1 cellular context compared by ENCODE assay signal in the genomic region with DNA sequence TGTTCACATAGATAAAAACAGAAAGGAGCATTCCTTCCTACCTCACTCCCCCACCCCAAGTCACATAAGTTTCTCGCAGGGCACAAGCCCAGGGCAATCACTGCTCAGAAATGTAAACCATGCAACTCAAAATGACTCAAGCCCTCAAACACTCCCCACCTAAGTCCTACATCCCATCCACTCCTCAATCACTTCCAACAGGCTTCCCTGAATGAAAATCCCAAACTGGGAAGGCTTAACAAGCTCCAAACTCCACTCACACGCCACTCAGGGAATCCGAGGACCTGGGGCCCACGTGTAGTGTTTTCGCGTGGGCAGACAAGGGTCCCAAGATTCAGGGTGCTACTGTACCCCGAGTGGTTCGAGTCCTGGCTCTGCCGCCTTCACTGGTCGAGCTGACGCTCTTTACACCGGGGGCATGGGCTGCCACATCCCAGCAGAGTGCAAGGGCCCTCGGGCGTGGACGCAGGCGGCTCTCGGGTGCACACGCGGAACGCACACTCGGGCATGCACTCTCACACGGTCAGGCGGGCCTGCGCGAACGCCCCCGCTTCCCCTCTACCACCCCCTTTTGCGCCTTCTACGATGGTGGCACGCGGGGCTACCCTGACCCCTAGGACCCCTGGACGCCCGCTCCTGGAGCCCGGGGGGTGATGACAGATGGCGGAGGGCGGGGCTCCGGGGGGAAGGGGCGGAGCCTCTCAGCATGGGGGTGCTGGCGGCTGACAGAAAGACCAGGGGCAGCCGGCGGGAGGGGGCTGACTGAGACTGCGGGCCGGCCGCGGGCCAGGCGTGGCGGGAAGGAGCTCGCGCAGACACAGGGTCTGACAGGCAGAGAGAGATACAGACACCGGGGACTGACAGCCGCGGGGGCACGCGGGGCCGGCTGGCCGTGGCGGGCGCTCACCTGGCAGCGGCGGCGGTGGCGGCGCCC.
TF ChIP-seq lines count a peak whose summit lies in the region.

No MANE protein-coding gene starts in this region.

TF ChIP-seq in HepG2, 621 proteins besides CTCF, POLR2A, EP300 and RAD21 (continued from another document and continues in another):
- TF ChIP-seq ZBTB21 (CRISPR knock-in tag; IDR thresholded peaks at IDR 0.05) (no peak), ZNF562 (CRISPR knock-in tag; IDR thresholded peaks at IDR 0.05; ENCODE audit: borderline replicate concordance) (no peak), ZNF558 (CRISPR knock-in tag; IDR thresholded peaks at IDR 0.05; ENCODE audit: borderline replicate concordance) (peak; percentile 93; the same call in 1 of the 2 replicates), ZNF766 (CRISPR knock-in tag; IDR thresholded peaks at IDR 0.05; ENCODE audit: borderline replicate concordance) (no peak; the same call in 1 of the 2 replicates), ZNF121 (CRISPR knock-in tag; IDR thresholded peaks at IDR 0.05) (0 out of 2 replicates have a peak, but pooled peaks have one; percentile 15), RFXAP (CRISPR knock-in tag; IDR thresholded peaks at IDR 0.05; ENCODE audit: borderline replicate concordance) (peak; percentile 78; the same call in 1 of the 2 replicates), POLR2AphosphoS2 (IDR thresholded peaks at IDR 0.05; ENCODE audit: low read depth, low read length) (no peak), NCOA2 (CRISPR knock-in tag; IDR thresholded peaks at IDR 0.05) (no peak; the same call in 1 of the 2 replicates), BHLHE40 (IDR thresholded peaks at IDR 0.05; ENCODE audit: low read length) (0 out of 2 replicates have a peak, but pooled peaks have one; percentile 33), ZNF782 (CRISPR knock-in tag; IDR thresholded peaks at IDR 0.05; ENCODE audit: borderline replicate concordance) (no peak; the same call in 1 of the 2 replicates), MXD3 (CRISPR knock-in tag; IDR thresholded peaks at IDR 0.05) (peak; percentile 93), LCORL (IDR thresholded peaks at IDR 0.05) (no peak), LCORL (CRISPR knock-in tag; IDR thresholded peaks at IDR 0.05) (peak; percentile 73), RBFOX2 (IDR thresholded peaks at IDR 0.05; ENCODE audit: low read depth, low read length) (peak; percentile 61), ZNF672 (CRISPR knock-in tag; IDR thresholded peaks at IDR 0.05) (peak; percentile 90; the same call in 1 of the 2 replicates), ZFP36 (IDR thresholded peaks at IDR 0.05; ENCODE audit: borderline replicate concordance, low read depth, low read length, partially characterized antibody) (peak; percentile 13), ZMYM4 (CRISPR knock-in tag; IDR thresholded peaks at IDR 0.05) (peak; percentile 76; the same call in 1 of the 2 replicates), ZNF282 (IDR thresholded peaks at IDR 0.05; ENCODE audit: partially characterized antibody) (no peak), SIN3A (IDR thresholded peaks at IDR 0.05; ENCODE audit: borderline replicate concordance, low read depth, low read length) (peak; percentile 64; the same call in 1 of the 2 replicates), ZNF839 (CRISPR knock-in tag; IDR thresholded peaks at IDR 0.05; ENCODE audit: borderline replicate concordance) (peak; percentile 63; the same call in 1 of the 2 replicates), REPIN1 (CRISPR knock-in tag; IDR thresholded peaks at IDR 0.05; ENCODE audit: borderline replicate concordance, low read depth) (no peak), CREB3 (CRISPR knock-in tag; IDR thresholded peaks at IDR 0.05) (no peak), PRMT3 (CRISPR knock-in tag; IDR thresholded peaks at IDR 0.05; ENCODE audit: borderline replicate concordance, low read depth) (no peak), ZSCAN29 (CRISPR knock-in tag; conservative IDR thresholded peaks at IDR 0.05) (peak; percentile 66; the same call in 1 of the 2 replicates), CHD2 (IDR thresholded peaks at IDR 0.05; ENCODE audit: low read depth, low read length) (no peak), ZNF547 (CRISPR knock-in tag; IDR thresholded peaks at IDR 0.05) (peak; percentile 56), NFATC3 (CRISPR knock-in tag; IDR thresholded peaks at IDR 0.05) (no peak), KMT2A (CRISPR knock-in tag; IDR thresholded peaks at IDR 0.05) (peak; percentile 86), ZNF101 (CRISPR knock-in tag; IDR thresholded peaks at IDR 0.05; ENCODE audit: borderline replicate concordance, low read depth) (no peak), KDM3A (CRISPR knock-in tag; IDR thresholded peaks at IDR 0.05; ENCODE audit: low read depth) (peak; percentile 68; the same call in 1 of the 2 replicates), HMGXB4 (CRISPR knock-in tag; IDR thresholded peaks at IDR 0.05; ENCODE audit: borderline replicate concordance in 1 of 2, low read depth in 1 of 2) (peak in 1 of 2 experiments; percentile 68; a peak in 1 of 4 replicates), KLF6 (CRISPR knock-in tag; IDR thresholded peaks at IDR 0.05) (peak; percentile 81; the same call in 1 of the 2 replicates), PTBP1 (IDR thresholded peaks at IDR 0.05; ENCODE audit: low read depth, low read length, poor library complexity, severe bottlenecking) (peak; percentile 89), ZNF331 (CRISPR knock-in tag; IDR thresholded peaks at IDR 0.05) (no peak), KDM5B (CRISPR knock-in tag; IDR thresholded peaks at IDR 0.05; ENCODE audit: borderline replicate concordance) (peak; percentile 77; the same call in 1 of the 2 replicates), PHF20 (CRISPR knock-in tag; IDR thresholded peaks at IDR 0.05) (0 out of 2 replicates have a peak, but pooled peaks have one; percentile 37)
- TF ChIP-seq, protein P1, sequence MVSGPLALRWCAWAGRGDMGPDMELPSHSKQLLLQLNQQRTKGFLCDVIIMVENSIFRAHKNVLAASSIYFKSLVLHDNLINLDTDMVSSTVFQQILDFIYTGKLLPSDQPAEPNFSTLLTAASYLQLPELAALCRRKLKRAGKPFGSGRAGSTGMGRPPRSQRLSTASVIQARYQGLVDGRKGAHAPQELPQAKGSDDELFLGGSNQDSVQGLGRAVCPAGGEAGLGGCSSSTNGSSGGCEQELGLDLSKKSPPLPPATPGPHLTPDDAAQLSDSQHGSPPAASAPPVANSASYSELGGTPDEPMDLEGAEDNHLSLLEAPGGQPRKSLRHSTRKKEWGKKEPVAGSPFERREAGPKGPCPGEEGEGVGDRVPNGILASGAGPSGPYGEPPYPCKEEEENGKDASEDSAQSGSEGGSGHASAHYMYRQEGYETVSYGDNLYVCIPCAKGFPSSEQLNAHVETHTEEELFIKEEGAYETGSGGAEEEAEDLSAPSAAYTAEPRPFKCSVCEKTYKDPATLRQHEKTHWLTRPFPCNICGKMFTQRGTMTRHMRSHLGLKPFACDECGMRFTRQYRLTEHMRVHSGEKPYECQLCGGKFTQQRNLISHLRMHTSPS (CRISPR knock-in tag; IDR thresholded peaks at IDR 0.05; ENCODE audit: low read depth) = peak; percentile 48; the same call in 1 of the 2 replicates
- TF ChIP-seq, protein P2, sequence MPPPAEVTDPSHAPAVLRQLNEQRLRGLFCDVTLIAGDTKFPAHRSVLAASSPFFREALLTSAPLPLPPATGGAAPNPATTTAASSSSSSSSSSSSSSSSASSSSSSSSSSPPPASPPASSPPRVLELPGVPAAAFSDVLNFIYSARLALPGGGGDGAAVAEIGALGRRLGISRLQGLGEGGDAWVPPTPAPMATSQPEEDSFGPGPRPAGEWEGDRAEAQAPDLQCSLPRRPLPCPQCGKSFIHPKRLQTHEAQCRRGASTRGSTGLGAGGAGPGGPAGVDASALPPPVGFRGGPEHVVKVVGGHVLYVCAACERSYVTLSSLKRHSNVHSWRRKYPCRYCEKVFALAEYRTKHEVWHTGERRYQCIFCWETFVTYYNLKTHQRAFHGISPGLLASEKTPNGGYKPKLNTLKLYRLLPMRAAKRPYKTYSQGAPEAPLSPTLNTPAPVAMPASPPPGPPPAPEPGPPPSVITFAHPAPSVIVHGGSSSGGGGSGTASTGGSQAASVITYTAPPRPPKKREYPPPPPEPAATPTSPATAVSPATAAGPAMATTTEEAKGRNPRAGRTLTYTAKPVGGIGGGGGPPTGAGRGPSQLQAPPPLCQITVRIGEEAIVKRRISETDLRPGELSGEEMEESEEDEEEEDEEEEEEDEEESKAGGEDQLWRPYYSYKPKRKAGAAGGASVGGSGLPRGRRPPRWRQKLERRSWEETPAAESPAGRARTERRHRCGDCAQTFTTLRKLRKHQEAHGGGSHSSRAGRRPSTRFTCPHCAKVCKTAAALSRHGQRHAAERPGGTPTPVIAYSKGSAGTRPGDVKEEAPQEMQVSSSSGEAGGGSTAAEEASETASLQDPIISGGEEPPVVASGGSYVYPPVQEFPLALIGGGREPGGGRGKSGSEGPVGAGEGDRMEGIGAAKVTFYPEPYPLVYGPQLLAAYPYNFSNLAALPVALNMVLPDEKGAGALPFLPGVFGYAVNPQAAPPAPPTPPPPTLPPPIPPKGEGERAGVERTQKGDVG (CRISPR knock-in tag; IDR thresholded peaks at IDR 0.05; ENCODE audit: borderline replicate concordance) = 0 out of 2 replicates have a peak, but pooled peaks have one; percentile 75
- TF ChIP-seq, protein P3, sequence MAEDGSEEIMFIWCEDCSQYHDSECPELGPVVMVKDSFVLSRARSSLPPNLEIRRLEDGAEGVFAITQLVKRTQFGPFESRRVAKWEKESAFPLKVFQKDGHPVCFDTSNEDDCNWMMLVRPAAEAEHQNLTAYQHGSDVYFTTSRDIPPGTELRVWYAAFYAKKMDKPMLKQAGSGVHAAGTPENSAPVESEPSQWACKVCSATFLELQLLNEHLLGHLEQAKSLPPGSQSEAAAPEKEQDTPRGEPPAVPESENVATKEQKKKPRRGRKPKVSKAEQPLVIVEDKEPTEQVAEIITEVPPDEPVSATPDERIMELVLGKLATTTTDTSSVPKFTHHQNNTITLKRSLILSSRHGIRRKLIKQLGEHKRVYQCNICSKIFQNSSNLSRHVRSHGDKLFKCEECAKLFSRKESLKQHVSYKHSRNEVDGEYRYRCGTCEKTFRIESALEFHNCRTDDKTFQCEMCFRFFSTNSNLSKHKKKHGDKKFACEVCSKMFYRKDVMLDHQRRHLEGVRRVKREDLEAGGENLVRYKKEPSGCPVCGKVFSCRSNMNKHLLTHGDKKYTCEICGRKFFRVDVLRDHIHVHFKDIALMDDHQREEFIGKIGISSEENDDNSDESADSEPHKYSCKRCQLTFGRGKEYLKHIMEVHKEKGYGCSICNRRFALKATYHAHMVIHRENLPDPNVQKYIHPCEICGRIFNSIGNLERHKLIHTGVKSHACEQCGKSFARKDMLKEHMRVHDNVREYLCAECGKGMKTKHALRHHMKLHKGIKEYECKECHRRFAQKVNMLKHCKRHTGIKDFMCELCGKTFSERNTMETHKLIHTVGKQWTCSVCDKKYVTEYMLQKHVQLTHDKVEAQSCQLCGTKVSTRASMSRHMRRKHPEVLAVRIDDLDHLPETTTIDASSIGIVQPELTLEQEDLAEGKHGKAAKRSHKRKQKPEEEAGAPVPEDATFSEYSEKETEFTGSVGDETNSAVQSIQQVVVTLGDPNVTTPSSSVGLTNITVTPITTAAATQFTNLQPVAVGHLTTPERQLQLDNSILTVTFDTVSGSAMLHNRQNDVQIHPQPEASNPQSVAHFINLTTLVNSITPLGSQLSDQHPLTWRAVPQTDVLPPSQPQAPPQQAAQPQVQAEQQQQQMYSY (CRISPR knock-in tag; IDR thresholded peaks at IDR 0.05) = 0 out of 2 replicates have a peak, but pooled peaks have one; percentile 55
- TF ChIP-seq, protein P4, sequence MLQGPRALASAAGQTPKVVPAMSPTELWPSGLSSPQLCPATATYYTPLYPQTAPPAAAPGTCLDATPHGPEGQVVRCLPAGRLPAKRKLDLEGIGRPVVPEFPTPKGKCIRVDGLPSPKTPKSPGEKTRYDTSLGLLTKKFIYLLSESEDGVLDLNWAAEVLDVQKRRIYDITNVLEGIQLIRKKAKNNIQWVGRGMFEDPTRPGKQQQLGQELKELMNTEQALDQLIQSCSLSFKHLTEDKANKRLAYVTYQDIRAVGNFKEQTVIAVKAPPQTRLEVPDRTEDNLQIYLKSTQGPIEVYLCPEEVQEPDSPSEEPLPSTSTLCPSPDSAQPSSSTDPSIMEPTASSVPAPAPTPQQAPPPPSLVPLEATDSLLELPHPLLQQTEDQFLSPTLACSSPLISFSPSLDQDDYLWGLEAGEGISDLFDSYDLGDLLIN (CRISPR knock-in tag; IDR thresholded peaks at IDR 0.05; ENCODE audit: borderline replicate concordance) = peak; percentile 43; the same call in 1 of the 2 replicates
- TF ChIP-seq, protein P5, sequence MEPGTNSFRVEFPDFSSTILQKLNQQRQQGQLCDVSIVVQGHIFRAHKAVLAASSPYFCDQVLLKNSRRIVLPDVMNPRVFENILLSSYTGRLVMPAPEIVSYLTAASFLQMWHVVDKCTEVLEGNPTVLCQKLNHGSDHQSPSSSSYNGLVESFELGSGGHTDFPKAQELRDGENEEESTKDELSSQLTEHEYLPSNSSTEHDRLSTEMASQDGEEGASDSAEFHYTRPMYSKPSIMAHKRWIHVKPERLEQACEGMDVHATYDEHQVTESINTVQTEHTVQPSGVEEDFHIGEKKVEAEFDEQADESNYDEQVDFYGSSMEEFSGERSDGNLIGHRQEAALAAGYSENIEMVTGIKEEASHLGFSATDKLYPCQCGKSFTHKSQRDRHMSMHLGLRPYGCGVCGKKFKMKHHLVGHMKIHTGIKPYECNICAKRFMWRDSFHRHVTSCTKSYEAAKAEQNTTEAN (CRISPR knock-in tag; conservative IDR thresholded peaks at IDR 0.05) = peak; percentile 96
